26 cellular contexts compared by ENCODE assay signal in the genomic region with DNA sequence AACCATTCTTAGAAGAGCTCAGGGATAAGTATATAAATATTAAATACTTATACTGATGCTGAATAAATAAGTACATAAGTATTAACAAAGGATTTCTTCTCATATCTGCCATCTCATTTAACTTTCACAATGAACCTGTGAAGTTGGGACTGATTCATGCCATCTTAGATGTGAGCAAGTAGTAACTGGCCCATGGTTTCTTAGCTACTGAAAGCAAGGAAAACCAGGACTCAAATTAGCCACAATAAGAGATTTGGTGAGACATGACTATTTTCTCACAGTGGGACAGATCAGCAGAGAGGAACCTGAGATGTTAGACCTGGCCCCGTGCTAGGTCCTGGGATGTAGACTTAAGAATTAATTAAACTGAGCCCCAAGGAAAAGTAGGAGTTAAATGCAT. TPM values are rescaled to one million over a fixed set of nuclear protein-coding genes. Genes with fewer than 3 reads are reported as not detected.
DNase-seq lines count a peak whose midpoint lies in the region; ATAC-seq, FAIRE-seq and TF ChIP-seq lines count a peak whose summit lies in the region.
"Had no signal": no experiment of that assay in that cellular context is flagged by ENCODE, and none has a peak within 500 bp of the region (broad histone marks: within the 10 kb centered on the region; RNA-seq: fewer than 3 reads in every experiment).

No MANE protein-coding gene starts in this region.

- no peak overlapping the region; the same call in 1 of the 2 replicates for H2AK5ac ChIP-seq in IMR-90 (ENCODE audit: low read depth, low read length)
- H2AK5ac ChIP-seq in H1 (ENCODE audit: low read depth, low read length): no peak overlapping the region

- H4K91ac ChIP-seq in IMR-90 (ENCODE audit: insufficient read depth, low read depth, low read length) (peak overlapping the region; percentile 3; the same call in 1 of the 2 replicates), H1 (replicated peaks; ENCODE audit: insufficient read length, low read length) (no peak overlapping the region)

- TF ChIP-seq RAD21 in IMR-90 (IDR thresholded peaks at IDR 0.05; ENCODE audit: low read length): no peak
- TF ChIP-seq RAD21 in H1 (IDR thresholded peaks at IDR 0.05 in 1 of 2, conservative IDR thresholded peaks at IDR 0.05 in 1 of 2; ENCODE audit: low read depth in 2 of 2, low read length in 2 of 2): no peak

- no peak overlapping the region for H3K23ac ChIP-seq in IMR-90 (ENCODE audit: low read depth, low read length)
- H3K23ac ChIP-seq in H1 (ENCODE audit: insufficient read length): no peak overlapping the region

- intact Hi-C loops in IMR-90 (cut with micrococcal nuclease): no loop called here

- H3K9ac ChIP-seq in IMR-90 (ENCODE audit: low read depth, low read length) (no peak overlapping the region), H1 (replicated peaks in 1 of 4; ENCODE audit: extremely low read depth in 1 of 4, low read depth in 3 of 4, low read length in 3 of 4) (no peak overlapping the region)
- H3K9ac ChIP-seq: BLaER1 treated with 17β-estradiol and CSF1 and Interleukin-3, amounts not matched to agents 10 nM and 100 nM; GM23248 had no signal

- no peak for FAIRE-seq in H1 (lab: Jason Lieb, UNC)
- FAIRE-seq: A549, GM12878, GM19239, H54 had no signal

- no peaks in the 10 kb centered on the region for H3K36me3 ChIP-seq in GM23338 (ENCODE audit: insufficient read depth)
- no peaks in the 10 kb centered on the region for H3K36me3 ChIP-seq in IMR-90 (ENCODE audit: control insufficient read depth, insufficient read depth, low read length)
- H3K36me3 ChIP-seq in H1 (ENCODE audit: control insufficient read depth in 2 of 4, insufficient read depth in 4 of 4, low read length in 3 of 4): no peaks in the 10 kb centered on the region
- H3K36me3 ChIP-seq: BE2C; BLaER1 treated with 17β-estradiol and CSF1 and Interleukin-3, amounts not matched to agents 10 nM and 100 nM; HAP-1 had no signal

- peaks cover 19% of the 10 kb centered on the region for H3K4me1 Mint-ChIP-seq in GM23338
- H3K4me1 Mint-ChIP-seq: CD14-positive monocyte; CD8-positive, alpha-beta memory T cell had no signal

- H3K27me3 Mint-ChIP-seq in GM23338 (ENCODE audit: insufficient read depth, low read depth, poor library complexity): peaks cover 1% of the 10 kb centered on the region

- CTCF ChIA-PET in IMR-90 (lab: Yijun Ruan, JAX) (interaction anchor here (1.9 kb wide), 1 partner anchor 102 kb away, joined by 9 read pairs; no protein-coding TSS in a partner anchor), H1 (lab: Charles Lee; ENCODE audit: partially characterized antibody) (interaction anchor here (0.6 to 3.7 kb wide), 17 partner anchors 8 to 132 kb away, joined by 3 to 35 read pairs (median 4); a partner anchor contains a TSS)

- no peaks in the 10 kb centered on the region for H3K9me2 ChIP-seq in GM23338 (ENCODE audit: insufficient read depth)

- H4K8ac ChIP-seq in IMR-90 (ENCODE audit: low read depth in 2 of 2, low read length in 2 of 2) (no peak overlapping the region), H1 (ENCODE audit: extremely low read depth, insufficient read depth, low read length) (no peak overlapping the region)

- no peaks in the 10 kb centered on the region for H3K79me2 ChIP-seq in GM23338 (replicated peaks; ENCODE audit: insufficient read depth)
- H3K79me2 ChIP-seq in H1 (ENCODE audit: control insufficient read depth in 1 of 2, insufficient read depth in 2 of 2, low read length in 2 of 2): no peaks in the 10 kb centered on the region

- H3K4me3 ChIP-seq in GM23338 (no peak overlapping the region), IMR-90 (ENCODE audit: insufficient read depth, low read depth, low read length) (no peak overlapping the region), H1 (ENCODE audit: extremely low read depth in 1 of 4, insufficient read depth in 2 of 4, low read depth in 3 of 4, low read length in 4 of 4) (no peak overlapping the region)
- H3K4me3 ChIP-seq: A549; BLaER1 treated with 17β-estradiol and CSF1 and Interleukin-3, amounts not matched to agents 10 nM and 100 nM; GM12878; GM23248; HAP-1 had no signal

- in situ Hi-C loops in IMR-90 (cut with MboI; ENCODE audit: low sequenced_read_pairs): loop anchor here (5.0 kb wide), 1 partner anchor 101 kb away; no protein-coding TSS in a partner anchor

- no peaks in the 10 kb centered on the region for H3K9me3 Mint-ChIP-seq in GM23338
- H3K9me3 Mint-ChIP-seq: CD4-positive, alpha-beta T cell; CD8-positive, alpha-beta memory T cell; HFFc6 had no signal

- H3K4me1 ChIP-seq in GM23338 (ENCODE audit: insufficient read depth) (peaks cover 14% of the 10 kb centered on the region), IMR-90 (ENCODE audit: control insufficient read depth, insufficient read depth, low read length) (no peaks in the 10 kb centered on the region), H1 (replicated peaks in 1 of 4; ENCODE audit: control insufficient read depth in 3 of 4, insufficient read depth in 4 of 4, low read length in 3 of 4) (peaks cover 4 to 11% (median 10%) of the 10 kb centered on the region in 4 experiments; a peak in 6 of 7 replicates), foreskin keratinocyte (peaks cover 8% of the 10 kb centered on the region)
- H3K4me1 ChIP-seq: BE2C; BLaER1 treated with 17β-estradiol and CSF1 and Interleukin-3, amounts not matched to agents 10 nM and 100 nM; HAP-1 had no signal

- DNase-seq in GM23338 (ENCODE audit: low spot score) (no peak), IMR-90 (no peak), H1 (ENCODE audit: low read depth in 1 of 2, low spot score in 2 of 2) (no peak), foreskin keratinocyte (peak; percentile 55 to 76), NCI-H1694 (lab: John Stamatoyannopoulos, UW) (no peak), cerebellar nuclear complex (lab: John Stamatoyannopoulos, UW) (no peak)
- DNase-seq: 8988T; ACHN; AML-193; CD4-positive, alpha-beta T cell; CD8-positive, alpha-beta memory T cell; DMS 273 treated with DMSO at 0.1 percent for 48 hours; DMS79; EL; GDM1; GM23248; HFFc6 had no signal

- no peak for ATAC-seq in GM23338
- ATAC-seq in IMR-90 (ENCODE audit: low read depth): no peak
- ATAC-seq in foreskin keratinocyte: peak; percentile 44
- no peak for ATAC-seq in HG02571 (IDR thresholded peaks at IDR 0.05; ENCODE audit: unreplicated experiment)
- ATAC-seq: A549, GM12878 had no signal

- H2BK15ac ChIP-seq in IMR-90 (ENCODE audit: low read depth, low read length) (0 out of 3 replicates have a peak overlapping the region, but pooled peaks have one; percentile 80), H1 (ENCODE audit: low read length) (no peak overlapping the region)

- no peaks in the 10 kb centered on the region for H3K9me3 ChIP-seq in IMR-90 (ENCODE audit: control insufficient read depth, insufficient read depth, low read length)
- no peaks in the 10 kb centered on the region for H3K9me3 ChIP-seq in H1 (ENCODE audit: insufficient read depth in 2 of 2, low read depth in 1 of 2, low read length in 1 of 2)
- H3K9me3 ChIP-seq: A549; BE2C; BLaER1 treated with 17β-estradiol and CSF1 and Interleukin-3, amounts not matched to agents 10 nM and 100 nM; HAP-1 had no signal

- no peak overlapping the region for H3K14ac ChIP-seq in IMR-90 (replicated peaks; ENCODE audit: low read depth, low read length)
- no peak overlapping the region for H3K14ac ChIP-seq in H1 (ENCODE audit: insufficient read length)

- H4K5ac ChIP-seq in IMR-90 (ENCODE audit: low read depth, low read length) (no peak overlapping the region), H1 (ENCODE audit: insufficient read length, low read depth, low read length) (no peak overlapping the region)

- H2BK5ac ChIP-seq in IMR-90 (ENCODE audit: low read depth, low read length, poor library complexity, severe bottlenecking) (no peak overlapping the region), H1 (ENCODE audit: low read depth, low read length) (no peak overlapping the region)

- peaks cover 6% of the 10 kb centered on the region; the same call in 1 of the 2 replicates for H3K9me1 ChIP-seq in IMR-90 (ENCODE audit: insufficient read depth, low read length)

- peak overlapping the region; percentile 63; the same call in 1 of the 2 replicates for H2AFZ ChIP-seq in GM23338
- no peak overlapping the region for H2AFZ ChIP-seq in IMR-90 (replicated peaks; ENCODE audit: low read length, poor library complexity)
- 0 out of 2 replicates have a peak overlapping the region, but pooled peaks have one; percentile 56 for H2AFZ ChIP-seq in H1 (ENCODE audit: low read length)
- H2AFZ ChIP-seq: GM23248 had no signal

- POLR2A ChIA-PET in IMR-90 (lab: Charles Lee; ENCODE audit: unreplicated experiment): no interaction called here
- POLR2A ChIA-PET in H1 (lab: Charles Lee; ENCODE audit: partially characterized antibody): interaction anchor here (1.0 to 1.6 kb wide), 5 partner anchors 9 to 102 kb away, joined by 3 to 6 read pairs (median 3); a partner anchor contains a TSS

- no peaks in the 10 kb centered on the region for H4K20me1 ChIP-seq in GM23338 (replicated peaks; ENCODE audit: insufficient read depth)
- H4K20me1 ChIP-seq in IMR-90 (ENCODE audit: insufficient read depth, low read length): no peaks in the 10 kb centered on the region
- no peaks in the 10 kb centered on the region for H4K20me1 ChIP-seq in H1 (replicated peaks in 1 of 2; ENCODE audit: control insufficient read depth in 1 of 2, insufficient read depth in 2 of 2, low read length in 2 of 2)
- H4K20me1 ChIP-seq: BLaER1 treated with 17β-estradiol and CSF1 and Interleukin-3, amounts not matched to agents 10 nM and 100 nM had no signal

- TF ChIP-seq POLR2A in IMR-90 (IDR thresholded peaks at IDR 0.05; ENCODE audit: low read depth, low read length): no peak
- no peak for TF ChIP-seq POLR2A in H1 (IDR thresholded peaks at IDR 0.05; ENCODE audit: control extremely low read depth in 1 of 2, low read depth in 2 of 2, low read length in 2 of 2)

- no peak overlapping the region for H3K4me3 Mint-ChIP-seq in GM23338
- H3K4me3 Mint-ChIP-seq: CD14-positive monocyte; CD4-positive, alpha-beta T cell; CD8-positive, alpha-beta memory T cell; HFFc6 had no signal

- no TSS peak for BruUV-seq in IMR-90 (replicated peaks; lab: Mats Ljungman, UMichigan)

- H3K56ac ChIP-seq in IMR-90 (ENCODE audit: extremely low read depth, insufficient read depth, low read length) (no peak overlapping the region), H1 (replicated peaks; ENCODE audit: insufficient read length, low read depth, low read length) (no peak overlapping the region)

- no peak overlapping the region for H2BK12ac ChIP-seq in H1 (ENCODE audit: low read depth, low read length)

- no peaks in the 10 kb centered on the region for H3K27me3 ChIP-seq in GM23338 (ENCODE audit: insufficient read depth)
- H3K27me3 ChIP-seq in IMR-90 (ENCODE audit: control insufficient read depth, insufficient read depth, low read length): no peaks in the 10 kb centered on the region
- H3K27me3 ChIP-seq in H1 (replicated peaks in 1 of 4; ENCODE audit: control insufficient read depth in 3 of 4, extremely low read depth in 1 of 4, insufficient read depth in 3 of 4, low read length in 3 of 4): no peaks in the 10 kb centered on the region; a peak in 1 of 7 replicates
- no peaks in the 10 kb centered on the region for H3K27me3 ChIP-seq in foreskin keratinocyte
- H3K27me3 ChIP-seq: BE2C; BLaER1 treated with 17β-estradiol and CSF1 and Interleukin-3, amounts not matched to agents 10 nM and 100 nM had no signal

- H3K4ac ChIP-seq in IMR-90 (ENCODE audit: low read depth, low read length): peak overlapping the region; percentile 39; the same call in 1 of the 2 replicates
- H3K4ac ChIP-seq in H1 (replicated peaks; ENCODE audit: insufficient read length, low read depth, low read length): no peak overlapping the region

- no peak for TF ChIP-seq EP300 in H1 (IDR thresholded peaks at IDR 0.05; ENCODE audit: borderline replicate concordance in 1 of 2, low read depth in 2 of 2, low read length in 2 of 2)

- no peak for TF ChIP-seq CTCF in GM23338 (conservative IDR thresholded peaks at IDR 0.05; ENCODE audit: low read depth in 2 of 2)
- no peak for TF ChIP-seq CTCF in IMR-90 (conservative IDR thresholded peaks at IDR 0.05; ENCODE audit: low read depth, low read length)
- no peak for TF ChIP-seq CTCF in H1 (IDR thresholded peaks at IDR 0.05; ENCODE audit: control extremely low read depth in 1 of 3, insufficient read depth in 1 of 3, low read depth in 1 of 3, low read length in 3 of 3)
- TF ChIP-seq CTCF in foreskin keratinocyte (conservative IDR thresholded peaks at IDR 0.05): no peak

- H3K27ac ChIP-seq in GM23338 (ENCODE audit: low read depth) (no peak overlapping the region), IMR-90 (ENCODE audit: insufficient read depth, low read length) (no peak overlapping the region), H1 (ENCODE audit: low read depth, low read length) (no peak overlapping the region), foreskin keratinocyte (no peak overlapping the region)
- H3K27ac ChIP-seq: BLaER1 treated with 17β-estradiol and CSF1 and Interleukin-3, amounts not matched to agents 10 nM and 100 nM; GM23248 had no signal

- H3K4me2 ChIP-seq in GM23338: peak overlapping the region; percentile 27; the same call in 1 of the 2 replicates
- H3K4me2 ChIP-seq in IMR-90 (ENCODE audit: low read depth, low read length): no peak overlapping the region
- peak overlapping the region in 1 of 2 experiments; percentile 71; a peak in 1 of 4 replicates for H3K4me2 ChIP-seq in H1 (ENCODE audit: insufficient read depth in 1 of 2, low read depth in 2 of 2, low read length in 2 of 2)
- H3K4me2 ChIP-seq: A549; BLaER1 treated with 17β-estradiol and CSF1 and Interleukin-3, amounts not matched to agents 10 nM and 100 nM had no signal

- H2AK9ac ChIP-seq in IMR-90 (replicated peaks; ENCODE audit: low read depth, low read length, poor library complexity): no peak overlapping the region

- peak overlapping the region; percentile 60 for H2BK20ac ChIP-seq in IMR-90 (ENCODE audit: low read depth, low read length)
- H2BK20ac ChIP-seq in H1 (ENCODE audit: low read length): no peak overlapping the region

- dilution Hi-C loops in IMR-90 (cut with HindIII; ENCODE audit: low sequenced_read_pairs, unreplicated experiment): no loop called here

- 0 out of 4 replicates have a peak, but pooled peaks cover 0 to 4% of the 10 kb centered on the region in 2 experiments for H3K79me1 ChIP-seq in IMR-90 (ENCODE audit: low read depth in 1 of 2, low read length in 2 of 2)
- H3K79me1 ChIP-seq in H1 (ENCODE audit: low read depth, low read length): no peaks in the 10 kb centered on the region

- 71% methylated on average over 1 of the region's 1 CpG; no CpG with 5 or more reads in 1 of the 2 experiments for WGBS in IMR-90 (ENCODE audit: extremely low coverage in 2 of 2, insufficient read length in 1 of 2), 2 experiments
- WGBS in H1 (ENCODE audit: extremely low coverage in 1 of 2, insufficient coverage in 1 of 2, insufficient read length in 1 of 2, insufficient replicate concordance in 2 of 2, low coverage in 1 of 2, low lambda C conversion rate in 2 of 2, missing lambda C conversion rate in 1 of 2), 2 experiments: 95% methylated on average over 1 of the region's 1 CpG; no CpG with 5 or more reads in 1 of the 2 experiments

- H3F3A ChIP-seq in GM23338 (replicated peaks; ENCODE audit: low read depth): no peaks in the 10 kb centered on the region

- no peaks in the 10 kb centered on the region for H3K23me2 ChIP-seq in H1 (ENCODE audit: low read depth, low read length)

- H3K18ac ChIP-seq in IMR-90 (ENCODE audit: low read depth, low read length): no peak overlapping the region
- H3K18ac ChIP-seq in H1 (ENCODE audit: extremely low read depth, low read length): no peak overlapping the region

- no peaks in the 10 kb centered on the region for H3K36me3 Mint-ChIP-seq in GM23338 (ENCODE audit: low read depth)
- H3K36me3 Mint-ChIP-seq: CD14-positive monocyte; CD8-positive, alpha-beta memory T cell had no signal

- H3K27ac Mint-ChIP-seq in GM23338: no peak overlapping the region
- H3K27ac Mint-ChIP-seq: CD14-positive monocyte; CD4-positive, alpha-beta T cell; CD8-positive, alpha-beta memory T cell; HFFc6 had no signal

- H2BK120ac ChIP-seq in IMR-90 (ENCODE audit: low read depth, low read length) (peak overlapping the region; percentile 52; the same call in 1 of the 2 replicates), H1 (replicated peaks; ENCODE audit: low read depth, low read length) (no peak overlapping the region)

RNA-seq across cellular contexts. Expression of a gene that starts 8.2 kb away (rescaled TPM):
- total RNA-seq in GM23338 (2014; rRNA removed; shearing (Covaris generic)): 34.6 and 37.9 TPM in 2 replicates
- 16.3 and 18.3 TPM in 2 replicates for polyA plus RNA-seq in GM23338 (2016; fragmentation: Nextera tagmentation; extraction: Ambion mirVana)
- 78.5 and 91.9 TPM in 2 replicates for total RNA-seq in IMR-90 (2012; rRNA removed)
- 31.4 and 33.6 TPM in 2 replicates for polyA plus RNA-seq in IMR-90 (2012; rRNA removed)
- polyA plus RNA-seq in IMR-90 (2012; cell fraction: cytosol; rRNA removed): 10.6 and 11.3 TPM in 2 replicates
- polyA plus RNA-seq in IMR-90 (2012; cell fraction: nucleus; rRNA removed; ENCODE audit: low replicate concordance): 6.3 and 19.7 TPM in 2 replicates
- total RNA-seq in H1 (2021; fragmentation: NEBNext Ultra II Directional; extraction: Animal tissue kit (Norgen Biotek cat#: 25700)): 36.8 and 37.3 TPM in 2 replicates
- 9.4 and 12.5 TPM in 2 replicates for polyA plus RNA-seq in H1 (2011; rRNA removed)
- polyA plus RNA-seq in H1 (2011; cell fraction: cytosol; rRNA removed): 10.6 TPM
- 18.0 TPM for polyA plus RNA-seq in H1 (2011; cell fraction: nucleus; rRNA removed)
- polyA plus RNA-seq in H1 (2012, experiment 1 of 2): 16.0 to 24.7 TPM (median 18.6 TPM) in 4 replicates
- 2.1 TPM for polyA plus RNA-seq in H1 (2012, experiment 2 of 2)
- 24.4 TPM for polyA plus RNA-seq in H1 (2013, experiment 1 of 2)
- 20.8 TPM for polyA plus RNA-seq in H1 (2013, experiment 2 of 2)
- polyA minus RNA-seq in H1 (2011; rRNA and poly(A)+ RNA removed): 33.9 and 45.6 TPM in 2 replicates
- 16.4 TPM for polyA minus RNA-seq in H1 (2011; cell fraction: cytosol; rRNA and poly(A)+ RNA removed)
- 41.2 TPM for polyA minus RNA-seq in H1 (2011; cell fraction: nucleus; rRNA and poly(A)+ RNA removed)
- total RNA-seq in foreskin keratinocyte: 14.8 and 17.9 TPM in 2 replicates
- polyA plus RNA-seq in foreskin keratinocyte: 2.7 and 4.0 TPM in 2 replicates
- total RNA-seq: CD4-positive, alpha-beta T cell had no signal
- polyA plus RNA-seq: CD14-positive monocyte had no signal

RNA-seq across cellular contexts. Expression of a gene that starts 34.9 kb away (rescaled TPM):
- 12.0 and 13.0 TPM in 2 replicates for total RNA-seq in GM23338 (2014; rRNA removed; shearing (Covaris generic))
- polyA plus RNA-seq in GM23338 (2016; fragmentation: Nextera tagmentation; extraction: Ambion mirVana) (8.7 and 9.5 TPM in 2 replicates), IMR-90 (2012; rRNA removed) (16.3 and 18.3 TPM in 2 replicates), H1 (2011; rRNA removed) (16.2 and 17.0 TPM in 2 replicates), foreskin keratinocyte (12.3 and 12.8 TPM in 2 replicates)
- total RNA-seq in IMR-90 (2012; rRNA removed) (13.1 and 15.2 TPM in 2 replicates), foreskin keratinocyte (11.9 and 12.0 TPM in 2 replicates)
- 13.6 and 18.8 TPM in 2 replicates for polyA plus RNA-seq in IMR-90 (2012; cell fraction: cytosol; rRNA removed)
- polyA plus RNA-seq in IMR-90 (2012; cell fraction: nucleus; rRNA removed; ENCODE audit: low replicate concordance): 11.6 and 16.9 TPM in 2 replicates
- total RNA-seq in H1 (2021; fragmentation: NEBNext Ultra II Directional; extraction: Animal tissue kit (Norgen Biotek cat#: 25700)): 7.5 and 8.3 TPM in 2 replicates
- 13.6 TPM for polyA plus RNA-seq in H1 (2011; cell fraction: cytosol; rRNA removed)
- polyA plus RNA-seq in H1 (2011; cell fraction: nucleus; rRNA removed): 13.9 TPM
- 8.6 to 10.1 TPM (median 9.8 TPM) in 4 replicates for polyA plus RNA-seq in H1 (2012, experiment 1 of 2)
- 13.8 TPM for polyA plus RNA-seq in H1 (2012, experiment 2 of 2)
- 6.9 TPM for polyA plus RNA-seq in H1 (2013, experiment 1 of 2)
- 6.4 TPM for polyA plus RNA-seq in H1 (2013, experiment 2 of 2)
- polyA minus RNA-seq in H1 (2011; rRNA and poly(A)+ RNA removed): 7.0 and 8.7 TPM in 2 replicates
- 3.7 TPM for polyA minus RNA-seq in H1 (2011; cell fraction: cytosol; rRNA and poly(A)+ RNA removed)
- polyA minus RNA-seq in H1 (2011; cell fraction: nucleus; rRNA and poly(A)+ RNA removed): 15.0 TPM

RNA-seq across cellular contexts. Expression of a gene that starts 56.3 kb away (rescaled TPM):
- 60.9 and 68.9 TPM in 2 replicates for total RNA-seq in GM23338 (2014; rRNA removed; shearing (Covaris generic))
- polyA plus RNA-seq in GM23338 (2016; fragmentation: Nextera tagmentation; extraction: Ambion mirVana) (88.2 and 96.6 TPM in 2 replicates), IMR-90 (2012; rRNA removed) (22.0 and 24.4 TPM in 2 replicates), H1 (2011; rRNA removed) (25.8 and 35.2 TPM in 2 replicates), foreskin keratinocyte (31.0 and 33.7 TPM in 2 replicates)
- total RNA-seq in IMR-90 (2012; rRNA removed) (29.9 and 35.3 TPM in 2 replicates), foreskin keratinocyte (42.0 and 43.6 TPM in 2 replicates)
- polyA plus RNA-seq in IMR-90 (2012; cell fraction: cytosol; rRNA removed): 13.5 and 14.3 TPM in 2 replicates
- 12.7 and 17.4 TPM in 2 replicates for polyA plus RNA-seq in IMR-90 (2012; cell fraction: nucleus; rRNA removed; ENCODE audit: low replicate concordance)
- total RNA-seq in H1 (2021; fragmentation: NEBNext Ultra II Directional; extraction: Animal tissue kit (Norgen Biotek cat#: 25700)): 84.6 and 89.8 TPM in 2 replicates
- polyA plus RNA-seq in H1 (2011; cell fraction: cytosol; rRNA removed): 50.7 TPM
- 22.9 TPM for polyA plus RNA-seq in H1 (2011; cell fraction: nucleus; rRNA removed)
- polyA plus RNA-seq in H1 (2012, experiment 1 of 2): 54.7 to 75.5 TPM (median 65.5 TPM) in 4 replicates
- 15.6 TPM for polyA plus RNA-seq in H1 (2012, experiment 2 of 2)
- 239 TPM for polyA plus RNA-seq in H1 (2013, experiment 1 of 2)
- polyA plus RNA-seq in H1 (2013, experiment 2 of 2): 353 TPM
- polyA minus RNA-seq in H1 (2011; rRNA and poly(A)+ RNA removed): 17.4 and 17.5 TPM in 2 replicates
- 77.8 TPM for polyA minus RNA-seq in H1 (2011; cell fraction: cytosol; rRNA and poly(A)+ RNA removed)
- 26.3 TPM for polyA minus RNA-seq in H1 (2011; cell fraction: nucleus; rRNA and poly(A)+ RNA removed)

RNA-seq across cellular contexts. Expression of a gene that starts 57.4 kb away (rescaled TPM):
- total RNA-seq in GM23338 (2014; rRNA removed; shearing (Covaris generic)): 112 and 131 TPM in 2 replicates
- 149 and 154 TPM in 2 replicates for polyA plus RNA-seq in GM23338 (2016; fragmentation: Nextera tagmentation; extraction: Ambion mirVana)
- 41.2 and 46.4 TPM in 2 replicates for total RNA-seq in IMR-90 (2012; rRNA removed)
- 29.3 and 34.5 TPM in 2 replicates for polyA plus RNA-seq in IMR-90 (2012; rRNA removed)
- polyA plus RNA-seq in IMR-90 (2012; cell fraction: cytosol; rRNA removed): 4.9 and 8.1 TPM in 2 replicates
- polyA plus RNA-seq in IMR-90 (2012; cell fraction: nucleus; rRNA removed; ENCODE audit: low replicate concordance): 1.7 and 22.0 TPM in 2 replicates
- total RNA-seq in H1 (2021; fragmentation: NEBNext Ultra II Directional; extraction: Animal tissue kit (Norgen Biotek cat#: 25700)): 97.3 and 98.3 TPM in 2 replicates
- 38.0 and 76.1 TPM in 2 replicates for polyA plus RNA-seq in H1 (2011; rRNA removed)
- 83.5 TPM for polyA plus RNA-seq in H1 (2011; cell fraction: cytosol; rRNA removed)
- 9.1 TPM for polyA plus RNA-seq in H1 (2011; cell fraction: nucleus; rRNA removed)
- 46.7 to 87.4 TPM (median 54.3 TPM) in 4 replicates for polyA plus RNA-seq in H1 (2012, experiment 1 of 2)
- 24.8 TPM for polyA plus RNA-seq in H1 (2012, experiment 2 of 2)
- polyA plus RNA-seq in H1 (2013, experiment 1 of 2): 82.2 TPM
- polyA plus RNA-seq in H1 (2013, experiment 2 of 2): 87.4 TPM
- 48.4 and 57.5 TPM in 2 replicates for polyA minus RNA-seq in H1 (2011; rRNA and poly(A)+ RNA removed)
- 63.6 TPM for polyA minus RNA-seq in H1 (2011; cell fraction: cytosol; rRNA and poly(A)+ RNA removed)
- polyA minus RNA-seq in H1 (2011; cell fraction: nucleus; rRNA and poly(A)+ RNA removed): 46.1 TPM
- 47.3 and 51.0 TPM in 2 replicates for total RNA-seq in foreskin keratinocyte
- polyA plus RNA-seq in foreskin keratinocyte: 44.2 and 48.4 TPM in 2 replicates

Comparison
In these comparisons a context has a peak if more than half of its experiments do, and no peak if none do; other contexts are left out.
1. DNase-seq: peak in foreskin keratinocyte (2 of 2); none in GM23338 (single experiment), IMR-90 (single experiment), H1 (0 of 2), NCI-H1694 (single experiment) and cerebellar nuclear complex (0 of 2).